Comparison of ENCODE assay signal across 27 cellular contexts in the genomic region with DNA sequence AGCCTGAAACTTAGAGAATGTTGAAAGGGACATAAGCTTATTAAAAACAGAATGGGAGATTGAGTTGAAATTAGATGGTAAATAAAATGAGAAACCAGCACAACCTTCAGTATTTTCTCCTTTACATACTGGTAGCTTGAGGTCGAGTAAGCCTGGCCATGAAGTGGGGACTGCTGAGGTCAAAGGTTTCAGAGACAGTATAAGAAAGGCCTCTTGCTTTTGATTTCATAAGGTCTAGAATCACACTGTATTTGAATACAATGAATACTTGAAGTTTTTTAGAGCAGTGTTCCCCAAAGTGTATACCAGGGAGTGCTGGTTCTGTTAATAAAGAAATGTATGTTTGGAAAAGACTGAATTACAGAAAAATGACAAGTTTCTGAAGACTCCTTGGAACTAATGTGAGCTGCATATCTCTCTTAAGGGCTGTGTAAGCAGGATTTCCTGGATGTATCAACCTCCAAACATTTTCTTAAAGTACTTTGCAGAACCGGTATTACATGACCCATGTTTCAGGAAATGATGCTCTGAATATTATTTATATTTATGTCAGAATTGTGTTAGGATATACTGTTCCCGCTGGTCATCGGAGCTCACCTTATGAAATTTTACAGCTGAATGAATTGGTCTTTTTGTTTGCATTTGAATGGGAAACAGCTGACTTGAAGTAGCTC.
DNase-seq lines count a peak whose midpoint lies in the region; FAIRE-seq and TF ChIP-seq lines count a peak whose summit lies in the region.
"Had no signal": no experiment of that assay in that cellular context is flagged by ENCODE, and none has a peak within 500 bp of the region (broad histone marks: within the 10 kb centered on the region; RNA-seq: fewer than 3 reads in every experiment).

No MANE protein-coding gene starts in this region.

- H3K9ac ChIP-seq in endothelial cell of umbilical vein (replicated peaks; ENCODE audit: extremely low read depth, insufficient read depth, low read length) = no peak overlapping the region

- H3K9me1 ChIP-seq in endothelial cell of umbilical vein (replicated peaks; ENCODE audit: control insufficient read depth, extremely low read depth, insufficient read depth, low read length) = no peaks in the 10 kb centered on the region

- H3K4me3 ChIP-seq in LNCaP clone FGC (ENCODE audit: low read depth, low read length) (no peak overlapping the region), SJCRH30 (no peak overlapping the region), endothelial cell of umbilical vein (replicated peaks in 1 of 3; ENCODE audit: insufficient read depth in 1 of 3, low read depth in 1 of 3, low read length in 3 of 3) (no peak overlapping the region)
- H3K4me3 ChIP-seq: adrenal gland, colonic mucosa, hepatocyte, ovary, thoracic aorta had no signal

- no peaks in the 10 kb centered on the region for H3K27me3 ChIP-seq in SJCRH30
- H3K27me3 ChIP-seq in endothelial cell of umbilical vein (ENCODE audit: control insufficient read depth in 2 of 2, insufficient read depth in 2 of 2, low read length in 2 of 2) = no peaks in the 10 kb centered on the region
- H3K27me3 ChIP-seq: adrenal gland, colonic mucosa, hepatocyte, ovary had no signal

- no peak for TF ChIP-seq CTCF in LNCaP clone FGC (IDR thresholded peaks at IDR 0.05; ENCODE audit: control insufficient read depth, extremely low read depth, insufficient read depth)
- no peak for TF ChIP-seq CTCF in endothelial cell of umbilical vein (IDR thresholded peaks at IDR 0.05; ENCODE audit: extremely low read depth in 1 of 2, insufficient read depth in 1 of 2, low read depth in 1 of 2, low read length in 2 of 2)
- no peak for TF ChIP-seq CTCF in CD14-positive monocyte (IDR thresholded peaks at IDR 0.05)

- H3K9me3 Mint-ChIP-seq in CD14-positive monocyte = peaks cover 0 to 4% (median 2%) of the 10 kb centered on the region in 7 donors
- H3K9me3 Mint-ChIP-seq: activated T-cell treated with anti-CD3 and anti-CD28 coated beads, Interleukin-2, amount 50 U/mL, for 72 hours; nephron; stimulated activated naive B cell treated with anti-CD40 and anti-IgM and Interleukin-4, amounts not matched to agents 10 μg/mL and 1 μg/mL and 100 μg/mL, for 72 hours; WTC11 had no signal

- H4K20me1 ChIP-seq in endothelial cell of umbilical vein (replicated peaks; ENCODE audit: control insufficient read depth, extremely low read depth, insufficient read depth, low read length) = no peaks in the 10 kb centered on the region

- no peak overlapping the region for H3K27ac Mint-ChIP-seq in CD14-positive monocyte
- H3K27ac Mint-ChIP-seq: activated CD8-positive, alpha-beta memory T cell treated with anti-CD3 and anti-CD28 coated beads, Interleukin-2, amount 10 ng/mL, durations not matched to agents 7 days and 5 days; activated T-cell treated with anti-CD3 and anti-CD28 coated beads, Interleukin-2, amount 50 U/mL, for 72 hours; CD4-positive, CD25-positive, alpha-beta regulatory T cell; stimulated activated naive B cell treated with anti-CD40 and anti-IgM and Interleukin-4, amounts not matched to agents 10 μg/mL and 1 μg/mL and 100 μg/mL, for 72 hours; WTC11 had no signal

- TSS peak; percentile 29 for BruUV-seq in endothelial cell of umbilical vein (replicated peaks; lab: Mats Ljungman, UMichigan)

- POLR2A ChIA-PET in endothelial cell of umbilical vein (lab: Charles Lee) = interaction anchor here (0.5 to 0.7 kb wide), 2 partner anchors 32 to 153 kb away, joined by 3 to 6 read pairs; no protein-coding TSS in a partner anchor

- H3K9me3 ChIP-seq in SJCRH30 (replicated peaks) (no peaks in the 10 kb centered on the region), endothelial cell of umbilical vein (replicated peaks; ENCODE audit: control insufficient read depth, insufficient read depth, low read length) (no peaks in the 10 kb centered on the region)
- H3K9me3 ChIP-seq: adrenal gland, colonic mucosa, ovary, thoracic aorta had no signal

- dilution Hi-C loops in endothelial cell of umbilical vein (cut with MboI; ENCODE audit: extremely low pct_ligation_motif_present, low sequenced_read_pairs) = no loop called here

- peak; percentile 80 for FAIRE-seq in endothelial cell of umbilical vein (lab: Jason Lieb, UNC)

- H3K4me1 Mint-ChIP-seq in CD14-positive monocyte = no peaks in the 10 kb centered on the region
- H3K4me1 Mint-ChIP-seq: activated CD8-positive, alpha-beta memory T cell treated with anti-CD3 and anti-CD28 coated beads, Interleukin-2, amount 10 ng/mL, durations not matched to agents 7 days and 5 days; CD4-positive, CD25-positive, alpha-beta regulatory T cell had no signal

- CTCF ChIA-PET in endothelial cell of umbilical vein (lab: Charles Lee) = interaction anchor here (1.0 to 2.0 kb wide), 6 partner anchors 14 to 904 kb away, joined by 3 to 9 read pairs (median 5); no protein-coding TSS in a partner anchor

- no peaks in the 10 kb centered on the region for H3K79me2 ChIP-seq in endothelial cell of umbilical vein (ENCODE audit: control insufficient read depth, insufficient read depth, low read length)
- H3K79me2 ChIP-seq: hepatocyte had no signal

- no peaks in the 10 kb centered on the region for H3K36me3 Mint-ChIP-seq in CD14-positive monocyte
- H3K36me3 Mint-ChIP-seq: activated CD8-positive, alpha-beta memory T cell treated with anti-CD3 and anti-CD28 coated beads, Interleukin-2, amount 10 ng/mL, durations not matched to agents 7 days and 5 days; CD4-positive, CD25-positive, alpha-beta regulatory T cell; stimulated activated naive B cell treated with anti-CD40 and anti-IgM and Interleukin-4, amounts not matched to agents 10 μg/mL and 1 μg/mL and 100 μg/mL, for 72 hours; WTC11 had no signal

- H3K36me3 ChIP-seq in SJCRH30 (no peaks in the 10 kb centered on the region), endothelial cell of umbilical vein (ENCODE audit: control insufficient read depth in 2 of 2, extremely low read depth in 1 of 2, insufficient read depth in 2 of 2, low read length in 2 of 2) (no peaks in the 10 kb centered on the region)
- H3K36me3 ChIP-seq: adrenal gland, colonic mucosa, ovary, thoracic aorta had no signal

- H3K27ac ChIP-seq in SJCRH30 (peak overlapping the region; percentile 20; the same call in 1 of the 2 replicates), endothelial cell of umbilical vein (ENCODE audit: insufficient read depth, low read depth, low read length) (peak overlapping the region; percentile 65)
- H3K27ac ChIP-seq: adrenal gland, colonic mucosa, hepatocyte, ovary, thoracic aorta had no signal

- peak; percentile 15 for DNase-seq in LNCaP clone FGC (ENCODE audit: low read depth)
- no peak for DNase-seq in SJCRH30
- DNase-seq in endothelial cell of umbilical vein (ENCODE audit: low read depth, low spot score) = peak; percentile 51
- peak; percentile 13 for DNase-seq in pulmonary artery endothelial cell (ENCODE audit: low read depth, low spot score)
- DNase-seq in CD14-positive monocyte (ENCODE audit: low spot score) = no peak
- DNase-seq in mucosa of gallbladder (ENCODE audit: low spot score) = no peak
- DNase-seq in NCI-H510A (lab: John Stamatoyannopoulos, UW) = no peak
- DNase-seq: activated CD4-positive, alpha-beta T cell treated with anti-CD3 and anti-CD28 coated beads, Interleukin-2, amount 50 U/mL, for 1 hour; activated CD8-positive, alpha-beta memory T cell treated with anti-CD3 and anti-CD28 coated beads, Interleukin-2, amount 10 ng/mL, durations not matched to agents 7 days and 5 days; activated naive CD4-positive, alpha-beta T cell treated with Interleukin-2 at 50 U/mL for 16 hours; activated T-cell treated with anti-CD3 and anti-CD28 coated beads, Interleukin-2, amount 50 U/mL, for 72 hours; adrenal gland; CD4-positive, CD25-positive, alpha-beta regulatory T cell; colonic mucosa; DMS 273 treated with DMSO at 0.1 percent for 48 hours; NCI-H1694; NCI-H2171 treated with DMSO at 0.1 percent for 48 hours; NCI-H526; ovary; stimulated activated CD4-positive, alpha-beta T cell treated with anti-CD3 and anti-CD28 coated beads, Interleukin-12 subunit alpha, Interleukin-12 subunit beta, amount 100 ng/mL, for 4 hours; stimulated activated CD4-positive, alpha-beta T cell treated with anti-CD3 and anti-CD28 coated beads, Interleukin-4, amount 100 ng/mL, for 24 hours; stimulated activated naive B cell treated with anti-CD40 and anti-IgM and Interleukin-4, amounts not matched to agents 10 μg/mL and 1 μg/mL and 100 μg/mL, for 72 hours; T-helper 9 cell had no signal

- no peak overlapping the region for H3K4me3 Mint-ChIP-seq in CD14-positive monocyte
- H3K4me3 Mint-ChIP-seq: activated CD8-positive, alpha-beta memory T cell treated with anti-CD3 and anti-CD28 coated beads, Interleukin-2, amount 10 ng/mL, durations not matched to agents 7 days and 5 days; activated T-cell treated with anti-CD3 and anti-CD28 coated beads, Interleukin-2, amount 50 U/mL, for 72 hours; CD4-positive, CD25-positive, alpha-beta regulatory T cell; nephron; stimulated activated naive B cell treated with anti-CD40 and anti-IgM and Interleukin-4, amounts not matched to agents 10 μg/mL and 1 μg/mL and 100 μg/mL, for 72 hours; WTC11 had no signal

- peak overlapping the region; percentile 3 for H2AFZ ChIP-seq in endothelial cell of umbilical vein (ENCODE audit: low read depth, low read length)
- H2AFZ ChIP-seq: hepatocyte had no signal

- peaks cover 0 to 2% (median 2%) of the 10 kb centered on the region in 3 donors for H3K27me3 Mint-ChIP-seq in CD14-positive monocyte (ENCODE audit: low read depth in 3 of 3)
- H3K27me3 Mint-ChIP-seq: CD4-positive, CD25-positive, alpha-beta regulatory T cell; stimulated activated naive B cell treated with anti-CD40 and anti-IgM and Interleukin-4, amounts not matched to agents 10 μg/mL and 1 μg/mL and 100 μg/mL, for 72 hours had no signal

- H3K4me2 ChIP-seq in endothelial cell of umbilical vein (ENCODE audit: insufficient read depth, low read length) = peak overlapping the region; percentile 57
- H3K4me2 ChIP-seq: hepatocyte had no signal

- intact Hi-C loops in endothelial cell of umbilical vein (cut with micrococcal nuclease) (no loop called here), CD14-positive monocyte (cut with micrococcal nuclease) (no loop called here)

- no peak for TF ChIP-seq POLR2A in endothelial cell of umbilical vein (IDR thresholded peaks at IDR 0.05; ENCODE audit: low read depth, low read length)

- H3K4me1 ChIP-seq in SJCRH30 (peaks cover 37% of the 10 kb centered on the region), endothelial cell of umbilical vein (ENCODE audit: control insufficient read depth, extremely low read depth, insufficient read depth, low read length) (peaks cover 36% of the 10 kb centered on the region)
- H3K4me1 ChIP-seq: colonic mucosa had no signal

TF ChIP-seq in endothelial cell of umbilical vein, 7 proteins besides CTCF, POLR2A, EP300 and RAD21 (continues in another document):
- TF ChIP-seq JUN (IDR thresholded peaks at IDR 0.05; ENCODE audit: borderline replicate concordance, insufficient read depth, insufficient read length, low read depth) = peak; percentile 35
- TF ChIP-seq, protein P1, sequence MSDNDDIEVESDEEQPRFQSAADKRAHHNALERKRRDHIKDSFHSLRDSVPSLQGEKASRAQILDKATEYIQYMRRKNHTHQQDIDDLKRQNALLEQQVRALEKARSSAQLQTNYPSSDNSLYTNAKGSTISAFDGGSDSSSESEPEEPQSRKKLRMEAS (IDR thresholded peaks at IDR 0.05; ENCODE audit: insufficient read depth, insufficient read length) = no peak
- peak; percentile 37 for TF ChIP-seq GATA2 (IDR thresholded peaks at IDR 0.05; ENCODE audit: insufficient read depth, insufficient read length, low read depth, low read length)

Comparison
In these comparisons a context has a peak if more than half of its experiments do, and no peak if none do; other contexts are left out.
1. DNase-seq: peak in LNCaP clone FGC (single experiment), endothelial cell of umbilical vein (single experiment) and pulmonary artery endothelial cell (single experiment); none in SJCRH30 (0 of 2), CD14-positive monocyte (single experiment), mucosa of gallbladder (single experiment) and NCI-H510A (single experiment).